ENCODE assay signal across 16 cellular contexts in genomic region chr3:150091626-150092025, GRCh38.
"Had no signal": no experiment of that assay in that cellular context is flagged by ENCODE, and none has a peak within 500 bp of the region (broad histone marks: within the 10 kb centered on the region; RNA-seq: fewer than 3 reads in every experiment).

No MANE protein-coding gene starts in this region.

- ATAC-seq: esophagus mucosa; left cardiac atrium; lower lobe of right lung; natural killer cell; right cardiac atrium; stimulated activated memory B cell treated with anti-CD40 and anti-IgM and Interleukin-4, amounts not matched to agents 10 μg/mL and 1 μg/mL and 100 μg/mL, for 72 hours; stimulated activated naive CD8-positive, alpha-beta T cell treated with anti-CD3 and anti-CD28 coated beads, Interleukin-15, amount 100 ng/mL, for 72 hours; upper lobe of right lung had no signal

- FAIRE-seq: endometrium, kidney had no signal

- DNase-seq: effector memory CD4-positive, alpha-beta T cell; immature natural killer cell; kidney; left cardiac atrium; left ventricle myocardium inferior; lower lobe of right lung; natural killer cell; ovary; right cardiac atrium; stimulated activated CD4-positive, alpha-beta T cell treated with anti-CD3 and anti-CD28 coated beads, Interleukin-4, amount 100 ng/mL, for 24 hours; stimulated activated naive CD8-positive, alpha-beta T cell treated with anti-CD3 and anti-CD28 coated beads, Interleukin-15, amount 100 ng/mL, for 72 hours; testis; upper lobe of right lung had no signal
